10 cellular contexts compared by ENCODE assay signal in genomic region chr1:185652348-185652747, GRCh38.
DNase-seq lines count a peak whose midpoint lies in the region; ATAC-seq and TF ChIP-seq lines count a peak whose summit lies in the region.
"Had no signal": no experiment of that assay in that cellular context is flagged by ENCODE, and none has a peak within 500 bp of the region (broad histone marks: within the 10 kb centered on the region; RNA-seq: fewer than 3 reads in every experiment).

No MANE protein-coding gene starts in this region.

- peaks cover 5 to 21% (median 11%) of the 10 kb centered on the region in 7 donors for H3K9me3 Mint-ChIP-seq in CD14-positive monocyte

- H3K36me3 Mint-ChIP-seq in CD14-positive monocyte: no peaks in the 10 kb centered on the region

- peaks cover 0 to 3% (median 0%) of the 10 kb centered on the region in 3 donors for H3K27me3 Mint-ChIP-seq in CD14-positive monocyte (ENCODE audit: low read depth in 3 of 3)

- no peak for ATAC-seq in HG02884 (IDR thresholded peaks at IDR 0.05; ENCODE audit: unreplicated experiment)

- H3K9me3 ChIP-seq in OCI-LY7 (ENCODE audit: low read length): no peaks in the 10 kb centered on the region; the same call in 1 of the 2 replicates
- H3K9me3 ChIP-seq: adrenal gland, SJCRH30 had no signal

- POLR2A ChIA-PET in OCI-LY7 (lab: Charles Lee): interaction anchor here (0.5 to 1.6 kb wide), 4 partner anchors 13 to 1017 kb away, joined by 3 read pairs; no protein-coding TSS in a partner anchor

- H3K4me3 ChIP-seq in OCI-LY7 (ENCODE audit: low read depth, low read length, poor library complexity, severe bottlenecking): no peak overlapping the region
- H3K4me3 ChIP-seq in epithelial cell of esophagus (ENCODE audit: low read length): no peak overlapping the region
- H3K4me3 ChIP-seq: adrenal gland, SJCRH30 had no signal

- intact Hi-C loops in CD14-positive monocyte (cut with micrococcal nuclease) (no loop called here), OCI-LY7 (cut with micrococcal nuclease; ENCODE audit: unreplicated experiment) (loop anchor here (1.0 kb wide), 1 partner anchor 560 kb away; no protein-coding TSS in a partner anchor)

- H4K20me1 ChIP-seq in OCI-LY7 (ENCODE audit: insufficient read depth, low read length): no peaks in the 10 kb centered on the region

- no peak for DNase-seq in CD14-positive monocyte (ENCODE audit: low spot score)
- no peak for DNase-seq in GM13976 (ENCODE audit: low spot score)
- peak; percentile 10 for DNase-seq in OCI-LY7 (ENCODE audit: low spot score)
- peak; percentile 20 for DNase-seq in epithelial cell of esophagus (ENCODE audit: low read depth)
- no peak for DNase-seq in NCI-H2029 treated with DMSO at 0.1 percent for 48 hours (lab: John Stamatoyannopoulos, UW)
- DNase-seq in DMS79 (lab: John Stamatoyannopoulos, UW): no peak
- DNase-seq in NCI-H524 treated with DMSO at 0.1 percent for 48 hours (lab: John Stamatoyannopoulos, UW): no peak
- DNase-seq: adrenal gland had no signal

- H3K27ac ChIP-seq in OCI-LY7 (ENCODE audit: low read depth, low read length, poor library complexity, severe bottlenecking): no peak overlapping the region
- H3K27ac ChIP-seq: adrenal gland, SJCRH30 had no signal

- no peak overlapping the region for H3K4me2 ChIP-seq in OCI-LY7 (ENCODE audit: low read length)

- no peaks in the 10 kb centered on the region for H3K36me3 ChIP-seq in OCI-LY7 (ENCODE audit: insufficient read depth, low read length)
- H3K36me3 ChIP-seq: adrenal gland, SJCRH30 had no signal

- H3K4me1 ChIP-seq in OCI-LY7 (ENCODE audit: insufficient read depth, low read length, poor library complexity, severe bottlenecking): no peaks in the 10 kb centered on the region
- H3K4me1 ChIP-seq: adrenal gland, SJCRH30 had no signal

- CTCF ChIA-PET in OCI-LY7 (lab: Charles Lee; ENCODE audit: unreplicated experiment): interaction anchor here (1.6 kb wide), 1 partner anchor 29 kb away, joined by 3 read pairs; no protein-coding TSS in a partner anchor

- BruUV-seq in OCI-LY7 (replicated peaks; lab: Mats Ljungman, UMichigan): no TSS peak

- H2AFZ ChIP-seq in OCI-LY7 (ENCODE audit: low read length): no peak overlapping the region

- no peaks in the 10 kb centered on the region for H3K4me1 Mint-ChIP-seq in CD14-positive monocyte

- TF ChIP-seq CTCF in CD14-positive monocyte (IDR thresholded peaks at IDR 0.05) (peak; percentile 28), GM13976 (IDR thresholded peaks at IDR 0.05; ENCODE audit: borderline replicate concordance, control extremely low read depth, extremely low read depth, insufficient read depth, missing control alignments) (peak; percentile 30), OCI-LY7 (conservative IDR thresholded peaks at IDR 0.05; ENCODE audit: low read length) (peak; percentile 63), epithelial cell of esophagus (IDR thresholded peaks at IDR 0.05; ENCODE audit: insufficient read depth, low read depth, low read length, missing control alignments) (peak; percentile 20)

- no peak overlapping the region for H3K27ac Mint-ChIP-seq in CD14-positive monocyte

- in situ Hi-C loops in GM13976 (cut with MboI; ENCODE audit: low sequenced_read_pairs, unreplicated experiment): no loop called here

- H3K4me3 Mint-ChIP-seq in CD14-positive monocyte: no peak overlapping the region

- no peaks in the 10 kb centered on the region for H3K79me2 ChIP-seq in OCI-LY7 (ENCODE audit: insufficient read depth, low read depth, low read length)

- no peaks in the 10 kb centered on the region for H3K9me2 ChIP-seq in OCI-LY7 (ENCODE audit: insufficient read depth, low read length)

Comparison
In these comparisons a context has a peak if more than half of its experiments do, and no peak if none do; other contexts are left out.
1. DNase-seq: peak in OCI-LY7 (single experiment) and epithelial cell of esophagus (single experiment); none in CD14-positive monocyte (single experiment), GM13976 (single experiment), NCI-H2029 treated with DMSO at 0.1 percent for 48 hours (single experiment), DMS79 (single experiment) and NCI-H524 treated with DMSO at 0.1 percent for 48 hours (single experiment).
2. Peak in every context shown above with its lines, with median percentiles within 50 percentile points of each other: CTCF ChIP-seq.